Comparison of ENCODE assay signal across 26 cellular contexts in genomic region chr2:118094503-118094902, GRCh38. TPM values are rescaled to one million over a fixed set of nuclear protein-coding genes. Genes with fewer than 3 reads are reported as not detected.
DNase-seq lines count a peak whose midpoint lies in the region; ATAC-seq and TF ChIP-seq lines count a peak whose summit lies in the region.
"Had no signal": no experiment of that assay in that cellular context is flagged by ENCODE, and none has a peak within 500 bp of the region (broad histone marks: within the 10 kb centered on the region; RNA-seq: fewer than 3 reads in every experiment).

No MANE protein-coding gene starts in this region.

- H4K20me1 ChIP-seq in Loucy (ENCODE audit: insufficient read depth, low read length, poor library complexity, severe bottlenecking), result peaks cover 86% of the 10 kb centered on the region

- peak overlapping the region; percentile 80 for H3K4me2 ChIP-seq in Loucy (ENCODE audit: low read depth, low read length, poor library complexity, severe bottlenecking)
- H3K4me2 ChIP-seq: hepatocyte had no signal

- no peak overlapping the region for H2AFZ ChIP-seq in Loucy (ENCODE audit: low read length)
- H2AFZ ChIP-seq: hepatocyte had no signal

- no peaks in the 10 kb centered on the region for H3K27me3 ChIP-seq in Loucy (ENCODE audit: insufficient read depth, low read length, poor library complexity, severe bottlenecking)
- H3K27me3 ChIP-seq: gastroesophageal sphincter, hepatocyte, thyroid gland had no signal

- H3K36me3 ChIP-seq in Loucy (ENCODE audit: insufficient read depth, low read length), result peaks cover 31% of the 10 kb centered on the region; the same call in 1 of the 2 replicates
- H3K36me3 ChIP-seq: thyroid gland, WERI-Rb-1 had no signal

- H3K4me1 Mint-ChIP-seq in activated naive CD8-positive, alpha-beta T cell treated with anti-CD3 and anti-CD28 coated beads, Interleukin-2, amount 50 U/mL, for 24 hours, result peaks cover 57% of the 10 kb centered on the region

- H3K27ac Mint-ChIP-seq in activated naive CD4-positive, alpha-beta T cell treated with anti-CD3 and anti-CD28 coated beads, Interleukin-2, amount 50 U/mL, for 72 hours, result no peak overlapping the region
- H3K27ac Mint-ChIP-seq in activated naive CD8-positive, alpha-beta T cell treated with anti-CD3 and anti-CD28 coated beads, Interleukin-2, amount 50 U/mL, for 24 hours, result peak overlapping the region; percentile 15
- H3K27ac Mint-ChIP-seq: brain, HFFc6, memory B cell had no signal

- no peaks in the 10 kb centered on the region for H3K9me3 ChIP-seq in Loucy (ENCODE audit: insufficient read depth, low read depth, low read length)
- H3K9me3 ChIP-seq: gastroesophageal sphincter, thyroid gland had no signal

- H3K79me2 ChIP-seq in Loucy (ENCODE audit: insufficient read depth, low read length), result peaks cover 95% of the 10 kb centered on the region

- peak overlapping the region; percentile 66 for H3K4me3 ChIP-seq in Loucy (ENCODE audit: low read length, poor library complexity, severe bottlenecking)
- H3K4me3 ChIP-seq: gastroesophageal sphincter, hepatocyte, thyroid gland had no signal

- no peak overlapping the region for H3K4me3 Mint-ChIP-seq in activated naive CD8-positive, alpha-beta T cell treated with anti-CD3 and anti-CD28 coated beads, Interleukin-2, amount 50 U/mL, for 24 hours
- H3K4me3 Mint-ChIP-seq: HFFc6, memory B cell had no signal

- peak overlapping the region; percentile 46 for H3K9ac ChIP-seq in Loucy (ENCODE audit: low read depth, low read length, poor library complexity, severe bottlenecking)

- H3K4me1 ChIP-seq in Loucy (ENCODE audit: insufficient read depth, low read length, poor library complexity, severe bottlenecking), result peaks cover 73% of the 10 kb centered on the region

- TF ChIP-seq CTCF in Loucy (conservative IDR thresholded peaks at IDR 0.05; ENCODE audit: low read length), result no peak

- peaks cover 0 to 4% of the 10 kb centered on the region in 2 donors for H3K9me3 Mint-ChIP-seq in activated naive CD4-positive, alpha-beta T cell treated with anti-CD3 and anti-CD28 coated beads, Interleukin-2, amount 50 U/mL, for 72 hours
- no peaks in the 10 kb centered on the region for H3K9me3 Mint-ChIP-seq in activated naive CD8-positive, alpha-beta T cell treated with anti-CD3 and anti-CD28 coated beads, Interleukin-2, amount 50 U/mL, for 24 hours
- H3K9me3 Mint-ChIP-seq: brain, HFFc6, memory B cell had no signal

- DNase-seq in activated naive CD4-positive, alpha-beta T cell treated with anti-CD3 and anti-CD28 coated beads, Interleukin-2, amount 50 U/mL, for 72 hours (ENCODE audit: low spot score in 2 of 2), result no peak
- no peak for DNase-seq in activated naive CD4-positive, alpha-beta T cell treated with anti-CD3 and anti-CD28 coated beads, Interleukin-2, amount 50 U/mL, for 16 hours
- no peak for DNase-seq in activated naive CD8-positive, alpha-beta T cell treated with anti-CD3 and anti-CD28 coated beads, Interleukin-2, amount 50 U/mL, for 24 hours
- DNase-seq in inferior parietal cortex (ENCODE audit: extremely low spot score) (no peak), DMS114 treated with DMSO at 0.1 percent for 48 hours (lab: John Stamatoyannopoulos, UW; ENCODE audit: unreplicated experiment) (no peak)
- DNase-seq: activated CD4-positive, alpha-beta T cell treated with anti-CD3 and anti-CD28 coated beads, Interleukin-2, amount 50 U/mL, for 1 hour; Calu3; EL; GOT3; HFFc6; NCI-H1092 treated with DMSO at 0.1 percent for 48 hours; NCI-H187; NCI-H524 treated with DMSO at 0.1 percent for 48 hours; PC-3; Right ventricle myocardium superior; T1000; thyroid gland; WERI-Rb-1 had no signal

- no peaks in the 10 kb centered on the region for H3K27me3 Mint-ChIP-seq in activated naive CD8-positive, alpha-beta T cell treated with anti-CD3 and anti-CD28 coated beads, Interleukin-2, amount 50 U/mL, for 24 hours
- H3K27me3 Mint-ChIP-seq: brain, memory B cell had no signal

- no peaks in the 10 kb centered on the region for H3F3A ChIP-seq in Loucy (ENCODE audit: low read depth)

- ATAC-seq in activated naive CD4-positive, alpha-beta T cell treated with anti-CD3 and anti-CD28 coated beads, Interleukin-2, amount 50 U/mL, for 72 hours, result peak; percentile 53 to 91
- peak; percentile 71 for ATAC-seq in activated naive CD8-positive, alpha-beta T cell treated with anti-CD3 and anti-CD28 coated beads, Interleukin-2, amount 50 U/mL, for 24 hours
- ATAC-seq in GM18519 (IDR thresholded peaks at IDR 0.05; ENCODE audit: low FRiP score, unreplicated experiment), result no peak
- no peak for ATAC-seq in GM18909 (IDR thresholded peaks at IDR 0.05; ENCODE audit: poor library complexity, unreplicated experiment)
- ATAC-seq: gastroesophageal sphincter, PC-3, sciatic nerve had no signal

- peaks cover 0 to 32% of the 10 kb centered on the region in 2 donors for H3K36me3 Mint-ChIP-seq in activated naive CD4-positive, alpha-beta T cell treated with anti-CD3 and anti-CD28 coated beads, Interleukin-2, amount 50 U/mL, for 72 hours
- peaks cover 17% of the 10 kb centered on the region for H3K36me3 Mint-ChIP-seq in activated naive CD8-positive, alpha-beta T cell treated with anti-CD3 and anti-CD28 coated beads, Interleukin-2, amount 50 U/mL, for 24 hours (ENCODE audit: low read depth)

- no peaks in the 10 kb centered on the region for H3K9me2 ChIP-seq in Loucy (replicated peaks; ENCODE audit: low read depth, low read length)

RNA-seq across cellular contexts. Expression of gene INSIG2, which starts 6.2 kb away (rescaled TPM):
- total RNA-seq in activated naive CD4-positive, alpha-beta T cell treated with anti-CD3 and anti-CD28 coated beads, Interleukin-2, amount 50 U/mL, for 72 hours, result 10 to 100 TPM; 25.9 to 96.2 TPM

Comparison
In these comparisons a context has a peak if more than half of its experiments do, and no peak if none do; other contexts are left out.
1. ATAC-seq: peak in activated naive CD4-positive, alpha-beta T cell treated with anti-CD3 and anti-CD28 coated beads, Interleukin-2, amount 50 U/mL, for 72 hours (2 of 2) and activated naive CD8-positive, alpha-beta T cell treated with anti-CD3 and anti-CD28 coated beads, Interleukin-2, amount 50 U/mL, for 24 hours (single experiment); none in GM18519 (single experiment) and GM18909 (single experiment).